In genomic region chr1:1677718-1678580, GRCh38 we compare ENCODE assay signal across 8 cellular contexts. TPM values are rescaled to one million over a fixed set of nuclear protein-coding genes. Genes with fewer than 3 reads are reported as not detected.
A peak's percentile ranks its signal among the peaks of the same experiment; 100 is the strongest.
DNase-seq lines count a peak whose midpoint lies in the region; ATAC-seq, FAIRE-seq and TF ChIP-seq lines count a peak whose summit lies in the region.

No MANE protein-coding gene starts in this region.

- H3K36me3 Mint-ChIP-seq in CD4-positive, CD25-positive, alpha-beta regulatory T cell = peaks cover 7% of the 10 kb centered on the region
- H3K36me3 Mint-ChIP-seq in activated T-helper 2 cell treated with anti-CD3 and anti-CD28 coated beads, Interferon-gamma antibody, Interleukin-2, Interleukin-4, amounts not matched to agents 10 μg/mL and 5 μg/mL and 100 μg/mL, durations not matched to agents 14 hours and 24 hours and 36 hours (ENCODE audit: low read depth) = peaks cover 7% of the 10 kb centered on the region
- no peaks in the 10 kb centered on the region for H3K36me3 Mint-ChIP-seq in naive B cell

- TF ChIP-seq POLR2A in H54 (IDR thresholded peaks at IDR 0.05; ENCODE audit: low read depth, low read length) = no peak

- DNase-seq in CD4-positive, CD25-positive, alpha-beta regulatory T cell = peak; percentile 31 to 71 (median 57)
- peak; percentile 87 for DNase-seq in Karpas-422
- DNase-seq in activated T-helper 2 cell treated with anti-CD3 and anti-CD28 coated beads, Interferon-gamma antibody, Interleukin-2, Interleukin-4, amounts not matched to agents 10 μg/mL and 5 μg/mL and 100 μg/mL, durations not matched to agents 14 hours and 24 hours and 36 hours (ENCODE audit: low spot score) = peak; percentile 35
- peak; percentile 81 for DNase-seq in naive B cell
- no peak for DNase-seq in H54 (ENCODE audit: insufficient read length, low spot score)
- DNase-seq in HT-29 (ENCODE audit: low spot score) = no peak

- peak overlapping the region; percentile 81 to 96 (median 94) for H3K4me3 Mint-ChIP-seq in CD4-positive, CD25-positive, alpha-beta regulatory T cell
- H3K4me3 Mint-ChIP-seq in activated T-helper 2 cell treated with anti-CD3 and anti-CD28 coated beads, Interferon-gamma antibody, Interleukin-2, Interleukin-4, amounts not matched to agents 10 μg/mL and 5 μg/mL and 100 μg/mL, durations not matched to agents 14 hours and 24 hours and 36 hours (ENCODE audit: low read depth) = peak overlapping the region; percentile 69
- peak overlapping the region; percentile 77 to 96 (median 90) for H3K4me3 Mint-ChIP-seq in naive B cell

- no peak for FAIRE-seq in H54 (lab: Jason Lieb, UNC)

- no peaks in the 10 kb centered on the region for H3K9me3 ChIP-seq in CD4-positive, CD25-positive, alpha-beta regulatory T cell (ENCODE audit: control insufficient read depth in 2 of 2, low read length in 2 of 2)
- H3K9me3 ChIP-seq in Karpas-422 (ENCODE audit: low read length) = no peaks in the 10 kb centered on the region

- no peaks in the 10 kb centered on the region for H3K27me3 ChIP-seq in CD4-positive, CD25-positive, alpha-beta regulatory T cell (ENCODE audit: control insufficient read depth, insufficient read depth, low read length)
- H3K27me3 ChIP-seq in Karpas-422 (ENCODE audit: low read length) = no peaks in the 10 kb centered on the region

- ATAC-seq in CD4-positive, CD25-positive, alpha-beta regulatory T cell (ENCODE audit: low read depth in 2 of 2) = peak; percentile 70 to 77
- ATAC-seq in GM21390 (IDR thresholded peaks at IDR 0.05; ENCODE audit: unreplicated experiment) = peak; percentile 78
- peak; percentile 85 to 88 for ATAC-seq in naive B cell (ENCODE audit: low read depth in 2 of 2)
- no peak for ATAC-seq in GM18858 (IDR thresholded peaks at IDR 0.05; ENCODE audit: unreplicated experiment)

- peak overlapping the region; percentile 72 for H3K4me3 ChIP-seq in CD4-positive, CD25-positive, alpha-beta regulatory T cell (ENCODE audit: low read depth, low read length)
- H3K4me3 ChIP-seq in Karpas-422 (ENCODE audit: low read length) = peak overlapping the region; percentile 71

- no peaks in the 10 kb centered on the region for H3K9me2 ChIP-seq in Karpas-422 (replicated peaks; ENCODE audit: insufficient read depth, low read length)

- peaks cover 20% of the 10 kb centered on the region for H3K79me2 ChIP-seq in Karpas-422 (ENCODE audit: low read length)

- H3K4me2 ChIP-seq in Karpas-422 (ENCODE audit: low read depth, low read length, poor library complexity, severe bottlenecking) = peak overlapping the region; percentile 88

- H3K27me3 Mint-ChIP-seq in CD4-positive, CD25-positive, alpha-beta regulatory T cell = no peaks in the 10 kb centered on the region
- H3K27me3 Mint-ChIP-seq in activated T-helper 2 cell treated with anti-CD3 and anti-CD28 coated beads, Interferon-gamma antibody, Interleukin-2, Interleukin-4, amounts not matched to agents 10 μg/mL and 5 μg/mL and 100 μg/mL, durations not matched to agents 14 hours and 24 hours and 36 hours (ENCODE audit: low read depth) = no peaks in the 10 kb centered on the region
- no peaks in the 10 kb centered on the region for H3K27me3 Mint-ChIP-seq in naive B cell

- peak overlapping the region; percentile 79 for H3K27ac ChIP-seq in CD4-positive, CD25-positive, alpha-beta regulatory T cell (ENCODE audit: insufficient read depth, low read length, poor library complexity, severe bottlenecking)
- peak overlapping the region; percentile 85 for H3K27ac ChIP-seq in Karpas-422 (ENCODE audit: low read length)

- H3K9ac ChIP-seq in Karpas-422 (ENCODE audit: low read length) = peak overlapping the region; percentile 79

- H3K9me3 Mint-ChIP-seq in CD4-positive, CD25-positive, alpha-beta regulatory T cell = peaks cover 0 to 2% (median 0%) of the 10 kb centered on the region in 7 donors
- H3K9me3 Mint-ChIP-seq in activated T-helper 2 cell treated with anti-CD3 and anti-CD28 coated beads, Interferon-gamma antibody, Interleukin-2, Interleukin-4, amounts not matched to agents 10 μg/mL and 5 μg/mL and 100 μg/mL, durations not matched to agents 14 hours and 24 hours and 36 hours = no peaks in the 10 kb centered on the region
- no peaks in the 10 kb centered on the region for H3K9me3 Mint-ChIP-seq in naive B cell

- no peaks in the 10 kb centered on the region for H4K20me1 ChIP-seq in Karpas-422 (ENCODE audit: insufficient read depth, low read depth, low read length)

- peaks cover 0 to 37% (median 23%) of the 10 kb centered on the region in 4 donors for H3K4me1 Mint-ChIP-seq in CD4-positive, CD25-positive, alpha-beta regulatory T cell
- peaks cover 20% of the 10 kb centered on the region for H3K4me1 Mint-ChIP-seq in activated T-helper 2 cell treated with anti-CD3 and anti-CD28 coated beads, Interferon-gamma antibody, Interleukin-2, Interleukin-4, amounts not matched to agents 10 μg/mL and 5 μg/mL and 100 μg/mL, durations not matched to agents 14 hours and 24 hours and 36 hours (ENCODE audit: low read depth)
- H3K4me1 Mint-ChIP-seq in naive B cell = peaks cover 23 to 38% (median 29%) of the 10 kb centered on the region in 3 donors

- no peaks in the 10 kb centered on the region for H3K36me3 ChIP-seq in CD4-positive, CD25-positive, alpha-beta regulatory T cell (ENCODE audit: control insufficient read depth, insufficient read depth, low read length)
- H3K36me3 ChIP-seq in Karpas-422 (ENCODE audit: insufficient read depth, low read length) = no peaks in the 10 kb centered on the region

- H3K4me1 ChIP-seq in CD4-positive, CD25-positive, alpha-beta regulatory T cell (ENCODE audit: control insufficient read depth, insufficient read depth, low read length, poor library complexity, severe bottlenecking) = peaks cover 18% of the 10 kb centered on the region
- peaks cover 22% of the 10 kb centered on the region for H3K4me1 ChIP-seq in Karpas-422 (ENCODE audit: low read length)

- peak overlapping the region; percentile 98 to 100 (median 99) for H3K27ac Mint-ChIP-seq in CD4-positive, CD25-positive, alpha-beta regulatory T cell
- H3K27ac Mint-ChIP-seq in activated T-helper 2 cell treated with anti-CD3 and anti-CD28 coated beads, Interferon-gamma antibody, Interleukin-2, Interleukin-4, amounts not matched to agents 10 μg/mL and 5 μg/mL and 100 μg/mL, durations not matched to agents 14 hours and 24 hours and 36 hours = peak overlapping the region; percentile 90
- H3K27ac Mint-ChIP-seq in naive B cell = peak overlapping the region; percentile 79 to 99 (median 98)

- H2AFZ ChIP-seq in Karpas-422 (ENCODE audit: low read length) = peak overlapping the region; percentile 64; the same call in 1 of the 2 replicates

- intact Hi-C loops in activated T-helper 2 cell treated with anti-CD3 and anti-CD28 coated beads, Interferon-gamma antibody, Interleukin-2, Interleukin-4, amounts not matched to agents 10 μg/mL and 5 μg/mL and 100 μg/mL, durations not matched to agents 14 hours and 24 hours and 36 hours (cut with micrococcal nuclease) = no loop called here

RNA-seq across cellular contexts. Expression of gene SLC35E2B, which starts 14.6 kb away (rescaled TPM):
- total RNA-seq in CD4-positive, CD25-positive, alpha-beta regulatory T cell = 77.6 TPM
- 10 to 100 TPM; 25.8 to 32.0 (median 30.6) TPM for polyA plus RNA-seq in CD4-positive, CD25-positive, alpha-beta regulatory T cell
- total RNA-seq in Karpas-422 (2014; rRNA removed; shearing (Covaris generic); ENCODE audit: low replicate concordance) = 24.9 and 32.9 TPM in 2 replicates
- 41.9 and 42.9 TPM in 2 replicates for total RNA-seq in activated T-helper 2 cell treated with anti-CD3 and anti-CD28 coated beads, Interferon-gamma antibody, Interleukin-2, Interleukin-4, amounts not matched to agents 10 μg/mL and 5 μg/mL and 100 μg/mL, durations not matched to agents 14 hours and 24 hours and 36 hours
- polyA plus RNA-seq in naive B cell (ENCODE audit: low read depth in 6 of 6) = 10 to 100 TPM; 22.5 to 42.1 (median 33.4) TPM
- 34.6 and 35.1 TPM in 2 replicates for total RNA-seq in HT-29 (2014; rRNA removed; shearing (Covaris generic))

RNA-seq across cellular contexts. Expression of gene CDK11B, which starts 19.1 kb away (rescaled TPM):
- 47.2 TPM for total RNA-seq in CD4-positive, CD25-positive, alpha-beta regulatory T cell
- 10 to 100 TPM in 1 of 4 donors, 1 to 10 TPM in 3; 9.3 to 11.3 (median 9.7) TPM for polyA plus RNA-seq in CD4-positive, CD25-positive, alpha-beta regulatory T cell
- total RNA-seq in Karpas-422 (2014; rRNA removed; shearing (Covaris generic); ENCODE audit: low replicate concordance) = 11.4 and 16.1 TPM in 2 replicates
- 32.1 and 32.4 TPM in 2 replicates for total RNA-seq in activated T-helper 2 cell treated with anti-CD3 and anti-CD28 coated beads, Interferon-gamma antibody, Interleukin-2, Interleukin-4, amounts not matched to agents 10 μg/mL and 5 μg/mL and 100 μg/mL, durations not matched to agents 14 hours and 24 hours and 36 hours
- 10 to 100 TPM in 1 of 6 donors, 1 to 10 TPM in 5; 2.2 to 17.5 (median 8.4) TPM for polyA plus RNA-seq in naive B cell (ENCODE audit: low read depth in 6 of 6)
- 21.9 and 24.1 TPM in 2 replicates for total RNA-seq in HT-29 (2014; rRNA removed; shearing (Covaris generic))

RNA-seq across cellular contexts. Expression of gene MMP23B, which starts 46.0 kb away (rescaled TPM):
- 4.1 TPM for total RNA-seq in CD4-positive, CD25-positive, alpha-beta regulatory T cell
- polyA plus RNA-seq in CD4-positive, CD25-positive, alpha-beta regulatory T cell = under 1 TPM in 2 of 4 donors, not detected in 2; 0.18 to 0.21 TPM
- 1.3 and 2.7 TPM in 2 replicates for total RNA-seq in Karpas-422 (2014; rRNA removed; shearing (Covaris generic); ENCODE audit: low replicate concordance)
- 0.94 and 1.4 TPM in 2 replicates for total RNA-seq in activated T-helper 2 cell treated with anti-CD3 and anti-CD28 coated beads, Interferon-gamma antibody, Interleukin-2, Interleukin-4, amounts not matched to agents 10 μg/mL and 5 μg/mL and 100 μg/mL, durations not matched to agents 14 hours and 24 hours and 36 hours
- under 1 TPM in 4 of 6 donors, not detected in 2; 0.35 to 0.74 (median 0.53) TPM for polyA plus RNA-seq in naive B cell (ENCODE audit: low read depth in 6 of 6)
- total RNA-seq in HT-29 (2014; rRNA removed; shearing (Covaris generic)) = 0.10 and 1.3 TPM in 2 replicates

RNA-seq across cellular contexts. Expression of gene CDK11A, which starts 46.2 kb away (rescaled TPM):
- total RNA-seq in CD4-positive, CD25-positive, alpha-beta regulatory T cell = 212 TPM
- 10 to 100 TPM; 10.2 to 30.4 (median 15.3) TPM for polyA plus RNA-seq in CD4-positive, CD25-positive, alpha-beta regulatory T cell
- 26.2 and 39.6 TPM in 2 replicates for total RNA-seq in Karpas-422 (2014; rRNA removed; shearing (Covaris generic); ENCODE audit: low replicate concordance)
- total RNA-seq in activated T-helper 2 cell treated with anti-CD3 and anti-CD28 coated beads, Interferon-gamma antibody, Interleukin-2, Interleukin-4, amounts not matched to agents 10 μg/mL and 5 μg/mL and 100 μg/mL, durations not matched to agents 14 hours and 24 hours and 36 hours = 58.5 and 63.1 TPM in 2 replicates
- polyA plus RNA-seq in naive B cell (ENCODE audit: low read depth in 6 of 6) = 10 to 100 TPM; 11.9 to 24.1 (median 14.0) TPM
- 55.8 and 62.9 TPM in 2 replicates for total RNA-seq in HT-29 (2014; rRNA removed; shearing (Covaris generic))

Comparison
In these comparisons a context has a peak if more than half of its experiments do, and no peak if none do; other contexts are left out.
1. DNase-seq: peak in CD4-positive, CD25-positive, alpha-beta regulatory T cell (3 of 3), Karpas-422 (single experiment), activated T-helper 2 cell treated with anti-CD3 and anti-CD28 coated beads, Interferon-gamma antibody, Interleukin-2, Interleukin-4, amounts not matched to agents 10 μg/mL and 5 μg/mL and 100 μg/mL, durations not matched to agents 14 hours and 24 hours and 36 hours (single experiment) and naive B cell (single experiment); none in H54 (single experiment) and HT-29 (single experiment).
2. Peak in every context shown above with its lines, with median percentiles within 50 percentile points of each other: H3K27ac Mint-ChIP-seq and H3K4me3 Mint-ChIP-seq.